In the genomic region with DNA sequence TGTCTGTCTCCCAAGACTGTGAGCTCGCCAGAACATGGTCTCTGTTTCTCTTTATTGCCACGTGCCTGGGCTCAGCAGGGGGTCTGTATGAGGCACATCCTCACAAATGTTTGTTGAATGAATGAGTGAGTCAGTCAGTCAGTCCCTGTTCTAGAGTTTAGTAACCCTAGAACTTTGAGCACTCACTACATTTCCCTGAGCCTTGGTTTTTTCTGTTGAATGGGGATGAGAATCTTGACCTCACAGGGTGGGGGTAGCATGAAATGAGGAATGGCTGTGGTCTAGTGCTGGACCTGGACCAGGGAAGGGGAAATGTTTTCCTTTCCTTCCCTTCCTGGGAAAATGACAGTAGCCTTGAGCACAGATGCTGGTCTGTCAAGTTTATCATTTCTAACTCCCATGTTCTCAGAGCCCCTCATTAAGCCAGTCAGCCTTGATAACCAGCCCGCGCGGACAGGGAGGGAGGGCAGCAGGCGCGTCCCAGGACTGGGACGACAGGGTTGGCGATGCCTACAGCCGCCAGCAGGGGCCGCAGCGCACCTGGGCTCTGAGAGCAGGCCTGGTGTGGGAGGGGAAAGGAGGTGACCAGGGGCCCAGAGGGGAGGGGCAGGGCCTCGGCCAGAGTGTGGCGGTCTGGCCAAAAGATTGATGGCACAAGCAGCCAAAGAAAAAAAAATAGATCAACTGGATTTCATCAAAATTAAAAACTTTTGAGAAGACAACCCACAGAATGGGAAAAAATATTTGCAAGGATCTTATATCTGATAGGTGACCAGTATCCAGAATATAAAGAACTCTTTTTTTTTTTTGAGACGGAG, we compare ENCODE assay signal across 8 cellular contexts. TPM values are rescaled to one million over a fixed set of nuclear protein-coding genes. Genes with fewer than 3 reads are reported as not detected.
DNase-seq lines count a peak whose midpoint lies in the region; ATAC-seq and TF ChIP-seq lines count a peak whose summit lies in the region.

No MANE protein-coding gene starts in this region.

- no peaks in the 10 kb centered on the region for H3K9me1 ChIP-seq in IMR-90 (ENCODE audit: insufficient read depth, low read length)

- intact Hi-C loops in IMR-90 (cut with micrococcal nuclease), result loop anchor here (1.0 to 10.0 kb wide), 5 partner anchors 51 to 805 kb away; no protein-coding TSS in a partner anchor

- no peak overlapping the region for H2BK120ac ChIP-seq in IMR-90 (ENCODE audit: low read depth, low read length)

- H3K9me3 ChIP-seq in IMR-90 (ENCODE audit: control insufficient read depth, insufficient read depth, low read length) (no peaks in the 10 kb centered on the region), thoracic aorta (no peaks in the 10 kb centered on the region)

- H3K14ac ChIP-seq in IMR-90 (replicated peaks; ENCODE audit: low read depth, low read length), result no peak overlapping the region

- ATAC-seq in GM21447 (IDR thresholded peaks at IDR 0.05; ENCODE audit: unreplicated experiment) (peak; percentile 88), IMR-90 (ENCODE audit: low read depth) (peak; percentile 99), omental fat pad (ENCODE audit: low FRiP score) (peak; percentile 95), thoracic aorta (ENCODE audit: insufficient number of reproducible peaks, low FRiP score, low read depth) (peak; percentile 84)

- 0 out of 2 replicates have a peak, but pooled peaks cover 3% of the 10 kb centered on the region for H4K20me1 ChIP-seq in IMR-90 (ENCODE audit: insufficient read depth, low read length)

- no peak overlapping the region for H2BK15ac ChIP-seq in IMR-90 (ENCODE audit: low read depth, low read length)

- H3K27ac ChIP-seq in IMR-90 (ENCODE audit: insufficient read depth, low read length) (no peak overlapping the region; the same call in 1 of the 2 replicates), RWPE1 (no peak overlapping the region), thoracic aorta (no peak overlapping the region)

- no peak overlapping the region for H4K91ac ChIP-seq in IMR-90 (ENCODE audit: insufficient read depth, low read depth, low read length)

- no peak overlapping the region for H2AK5ac ChIP-seq in IMR-90 (ENCODE audit: low read depth, low read length)

- no peak for TF ChIP-seq POLR2A in IMR-90 (IDR thresholded peaks at IDR 0.05; ENCODE audit: low read depth, low read length)

- no peak overlapping the region for H4K5ac ChIP-seq in IMR-90 (ENCODE audit: low read depth, low read length)

- peak; percentile 97 for TF ChIP-seq CTCF in IMR-90 (conservative IDR thresholded peaks at IDR 0.05; ENCODE audit: low read depth, low read length)
- peak; percentile 100 for TF ChIP-seq CTCF in RWPE1 (conservative IDR thresholded peaks at IDR 0.05; ENCODE audit: low read depth)
- peak; percentile 99 for TF ChIP-seq CTCF in foreskin fibroblast (IDR thresholded peaks at IDR 0.05; ENCODE audit: low read depth, low read length)
- peak in 1 of 3 donors; percentile 97 for TF ChIP-seq CTCF in omental fat pad (IDR thresholded peaks at IDR 0.05)
- TF ChIP-seq CTCF in thoracic aorta (IDR thresholded peaks at IDR 0.05), result peak; percentile 96

- BruUV-seq in IMR-90 (replicated peaks; lab: Mats Ljungman, UMichigan), result no TSS peak

- H2BK5ac ChIP-seq in IMR-90 (ENCODE audit: low read depth, low read length, poor library complexity, severe bottlenecking), result peak overlapping the region; percentile 6

- CTCF ChIA-PET in IMR-90 (lab: Yijun Ruan, JAX), result interaction anchor here (0.7 kb wide), 1 partner anchor 135 kb away, joined by 3 read pairs; no protein-coding TSS in a partner anchor
- CTCF ChIA-PET in RWPE1 (lab: Yijun Ruan, JAX), result interaction anchor here (0.6 to 4.5 kb wide), 9 partner anchors 9 to 507 kb away, joined by 3 to 28 read pairs (median 3); no protein-coding TSS in a partner anchor

- H2BK20ac ChIP-seq in IMR-90 (ENCODE audit: low read depth, low read length), result no peak overlapping the region

- H3K4ac ChIP-seq in IMR-90 (ENCODE audit: low read depth, low read length), result no peak overlapping the region

- no peak overlapping the region for H3K23ac ChIP-seq in IMR-90 (ENCODE audit: low read depth, low read length)

- peak; percentile 94 for TF ChIP-seq RAD21 in IMR-90 (IDR thresholded peaks at IDR 0.05; ENCODE audit: low read length)

- peak overlapping the region; percentile 33 for H2AK9ac ChIP-seq in IMR-90 (replicated peaks; ENCODE audit: low read depth, low read length, poor library complexity)

- H2AFZ ChIP-seq in IMR-90 (replicated peaks; ENCODE audit: low read length, poor library complexity), result peak overlapping the region; percentile 77

- peaks cover 3% of the 10 kb centered on the region; the same call in 1 of the 2 replicates for H3K4me1 ChIP-seq in IMR-90 (ENCODE audit: control insufficient read depth, insufficient read depth, low read length)
- H3K4me1 ChIP-seq in thoracic aorta (ENCODE audit: control insufficient read depth in 1 of 2, low read depth in 2 of 2), result no peaks in the 10 kb centered on the region

- peaks cover 4% of the 10 kb centered on the region for H3K27me3 ChIP-seq in IMR-90 (ENCODE audit: control insufficient read depth, insufficient read depth, low read length)
- H3K27me3 ChIP-seq in thoracic aorta (replicated peaks; ENCODE audit: insufficient read depth), result no peaks in the 10 kb centered on the region

- H4K8ac ChIP-seq in IMR-90 (ENCODE audit: low read depth in 2 of 2, low read length in 2 of 2), result no peak overlapping the region

- no peaks in the 10 kb centered on the region for H3K79me1 ChIP-seq in IMR-90 (ENCODE audit: low read depth in 1 of 2, low read length in 2 of 2)

- WGBS in IMR-90 (ENCODE audit: extremely low coverage in 2 of 2, insufficient read length in 1 of 2), 2 experiments, result 4% methylated on average over 3 of the region's 15 CpGs; no CpG with 5 or more reads in 1 of the 2 experiments

- H3K36me3 ChIP-seq in IMR-90 (ENCODE audit: control insufficient read depth, insufficient read depth, low read length), result no peaks in the 10 kb centered on the region
- no peaks in the 10 kb centered on the region for H3K36me3 ChIP-seq in thoracic aorta

- DNase-seq in DMS 273 treated with DMSO at 0.1 percent for 48 hours (lab: John Stamatoyannopoulos, UW) (peak; percentile 23), IMR-90 (peak; percentile 77), RWPE1 (ENCODE audit: low spot score) (peak; percentile 95), foreskin fibroblast (peak; percentile 61 to 88), omental fat pad (ENCODE audit: low spot score) (peak; percentile 66), thoracic aorta (ENCODE audit: low spot score) (peak; percentile 37)
- DNase-seq in activated effector memory CD4-positive, alpha-beta T cell treated with anti-CD3 and anti-CD28 coated beads, Interleukin-2, amount 50 U/mL, for 16 hours, result peak; percentile 90

- no peak overlapping the region for H3K9ac ChIP-seq in IMR-90 (ENCODE audit: low read depth, low read length)

- no peak overlapping the region for H3K56ac ChIP-seq in IMR-90 (ENCODE audit: extremely low read depth, insufficient read depth, low read length)

- in situ Hi-C loops in IMR-90 (cut with MboI; ENCODE audit: low sequenced_read_pairs), result loop anchor here (5.0 to 25.0 kb wide), 2 partner anchors 147 to 802 kb away; partner anchors contain the start of gene BARX1

- no peak overlapping the region for H3K18ac ChIP-seq in IMR-90 (ENCODE audit: low read depth, low read length)

- peak overlapping the region; percentile 23; the same call in 1 of the 2 replicates for H3K4me2 ChIP-seq in IMR-90 (ENCODE audit: low read depth, low read length)

- POLR2A ChIA-PET in IMR-90 (lab: Charles Lee; ENCODE audit: unreplicated experiment) (no interaction called here), RWPE1 (lab: Yijun Ruan, JAX; ENCODE audit: low non-redundant PET) (no interaction called here)

- dilution Hi-C loops in IMR-90 (cut with HindIII; ENCODE audit: low sequenced_read_pairs, unreplicated experiment), result no loop called here

- H3K4me3 ChIP-seq in IMR-90 (ENCODE audit: insufficient read depth, low read depth, low read length) (no peak overlapping the region), foreskin fibroblast (ENCODE audit: low read depth in 1 of 2, low read length in 2 of 2) (no peak overlapping the region), thoracic aorta (no peak overlapping the region)

TF ChIP-seq in IMR-90, 13 proteins besides CTCF, POLR2A, EP300 and RAD21:
- TF ChIP-seq, protein P1, sequence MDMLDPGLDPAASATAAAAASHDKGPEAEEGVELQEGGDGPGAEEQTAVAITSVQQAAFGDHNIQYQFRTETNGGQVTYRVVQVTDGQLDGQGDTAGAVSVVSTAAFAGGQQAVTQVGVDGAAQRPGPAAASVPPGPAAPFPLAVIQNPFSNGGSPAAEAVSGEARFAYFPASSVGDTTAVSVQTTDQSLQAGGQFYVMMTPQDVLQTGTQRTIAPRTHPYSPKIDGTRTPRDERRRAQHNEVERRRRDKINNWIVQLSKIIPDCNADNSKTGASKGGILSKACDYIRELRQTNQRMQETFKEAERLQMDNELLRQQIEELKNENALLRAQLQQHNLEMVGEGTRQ (IDR thresholded peaks at IDR 0.05; ENCODE audit: low read depth, low read length), result peak; percentile 74
- peak; percentile 75 for TF ChIP-seq SMC3 (IDR thresholded peaks at IDR 0.05; ENCODE audit: low read depth, low read length)
- TF ChIP-seq RCOR1 (IDR thresholded peaks at IDR 0.05; ENCODE audit: insufficient replicate concordance, low read length), result no peak
- TF ChIP-seq MAZ (IDR thresholded peaks at IDR 0.05; ENCODE audit: borderline replicate concordance, low read depth, low read length), result peak; percentile 88; the same call in 1 of the 2 replicates
- TF ChIP-seq NFE2L2 (IDR thresholded peaks at IDR 0.05; ENCODE audit: low read depth, low read length), result no peak
- TF ChIP-seq BHLHE40 (IDR thresholded peaks at IDR 0.05; ENCODE audit: low read depth, low read length), result peak; percentile 91

RNA-seq across cellular contexts. Expression of gene WNK2, which starts 24.1 kb away (rescaled TPM):
- total RNA-seq in IMR-90 (2012; rRNA removed), result not detected in 2 replicates
- polyA plus RNA-seq in IMR-90 (2012; rRNA removed), result not detected in 2 replicates
- 0.01 TPM in 1 of 2 replicates, not detected in the other for polyA plus RNA-seq in IMR-90 (2012; cell fraction: cytosol; rRNA removed)
- not detected in 2 replicates for polyA plus RNA-seq in IMR-90 (2012; cell fraction: nucleus; rRNA removed; ENCODE audit: low replicate concordance)
- 1 to 10 TPM in 1 of 4 donors, under 1 TPM in 3; 0.28 to 1.7 (median 0.47) TPM for total RNA-seq in omental fat pad
- total RNA-seq in thoracic aorta, result 1 to 10 TPM in 1 of 2 donors, under 1 TPM in 1; 0.95 to 4.7 TPM

RNA-seq across cellular contexts. Expression of gene NINJ1, which starts 25.8 kb away (rescaled TPM):
- total RNA-seq in IMR-90 (2012; rRNA removed) (21.9 and 24.7 TPM in 2 replicates), omental fat pad (100 to 1,000 TPM in 2 of 4 donors, 10 to 100 TPM in 2; 63.3 to 137 (median 104) TPM), thoracic aorta (100 to 1,000 TPM in 1 of 2 donors, 10 to 100 TPM in 1; 71.2 to 194 TPM)
- 38.1 and 38.8 TPM in 2 replicates for polyA plus RNA-seq in IMR-90 (2012; rRNA removed)
- 16.1 and 60.5 TPM in 2 replicates for polyA plus RNA-seq in IMR-90 (2012; cell fraction: cytosol; rRNA removed)
- 21.8 and 35.9 TPM in 2 replicates for polyA plus RNA-seq in IMR-90 (2012; cell fraction: nucleus; rRNA removed; ENCODE audit: low replicate concordance)

Comparison
In these comparisons a context has a peak if more than half of its experiments do, and no peak if none do; other contexts are left out.
1. DNase-seq: peak in every context shown above with its lines; median percentile 95 in RWPE1; 90 in activated effector memory CD4-positive, alpha-beta T cell treated with anti-CD3 and anti-CD28 coated beads, Interleukin-2, amount 50 U/mL, for 16 hours; 77 in IMR-90; 74 in foreskin fibroblast; 66 in omental fat pad; 37 in thoracic aorta; 23 in DMS 273 treated with DMSO at 0.1 percent for 48 hours.